ENCODE assay signal across 1 cellular context in genomic region chr1:158185770-158186705, GRCh38.
TF ChIP-seq lines count a peak whose summit lies in the region.

No MANE protein-coding gene starts in this region.

TF ChIP-seq in GM23338, 12 proteins besides CTCF, POLR2A, EP300 and RAD21 (continued from another document):
- TF ChIP-seq ZNF462 (CRISPR knock-in tag; IDR thresholded peaks at IDR 0.05) (no peak), POLR2AphosphoS5 (IDR thresholded peaks at IDR 0.05; ENCODE audit: low read depth) (no peak), STAT1 (IDR thresholded peaks at IDR 0.05; ENCODE audit: unreplicated experiment) (no peak), NANOG (IDR thresholded peaks at IDR 0.05; ENCODE audit: borderline replicate concordance) (no peak), JUNB (IDR thresholded peaks at IDR 0.05; ENCODE audit: unreplicated experiment) (no peak), EZH2 (IDR thresholded peaks at IDR 0.05; ENCODE audit: low read depth, unreplicated experiment) (no peak), REST (IDR thresholded peaks at IDR 0.05; ENCODE audit: unreplicated experiment) (no peak)
TF ChIP-seq in GM23338: peak in this region for 0.
